ENCODE assay signal across 1 cellular context in the genomic region with DNA sequence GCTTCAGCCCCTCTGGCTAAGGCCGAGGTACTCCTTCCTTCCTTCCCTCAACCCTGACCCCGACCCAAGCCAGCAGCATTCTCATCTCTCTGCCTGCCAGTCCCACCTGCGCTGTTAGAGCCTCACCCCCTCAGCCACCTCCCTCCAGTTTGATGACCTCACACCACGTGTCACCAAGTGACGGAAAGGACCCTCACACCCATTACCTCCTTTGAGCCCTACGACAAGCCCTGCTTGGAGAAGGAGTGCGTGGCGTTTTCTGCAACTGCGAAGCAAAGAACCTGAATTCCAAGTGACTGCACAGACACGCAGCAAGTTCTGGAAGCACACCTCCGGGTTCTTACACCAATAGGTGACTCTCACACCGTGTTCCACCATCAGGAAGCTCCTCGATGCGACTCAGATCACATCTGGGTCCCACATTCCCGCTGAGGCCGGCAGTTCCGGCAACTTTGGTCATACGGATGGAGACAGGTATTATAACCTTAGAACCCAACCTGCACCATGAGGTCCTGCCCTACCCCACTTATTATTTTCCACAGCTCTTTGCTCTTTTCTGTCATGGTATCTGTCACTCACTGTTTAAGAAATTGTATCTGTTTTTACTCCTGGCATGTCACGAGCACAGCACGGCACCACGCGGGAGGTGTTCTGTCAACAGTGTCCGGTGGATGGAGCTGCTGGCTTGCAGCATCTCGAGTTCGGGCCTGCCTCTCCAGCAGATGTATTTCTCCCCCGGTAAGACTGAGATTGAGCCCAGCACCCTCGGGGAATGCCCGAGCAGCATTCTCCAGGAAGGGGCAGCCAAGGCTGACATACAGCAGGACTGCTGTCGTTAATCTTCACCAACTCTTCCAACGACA.
TF ChIP-seq lines count a peak whose summit lies in the region.

No MANE protein-coding gene starts in this region.

TF ChIP-seq in HEK293, 187 proteins besides CTCF, POLR2A, EP300 and RAD21 (continued from another document):
- TF ChIP-seq ZNF114 (tag by site-specific recombination; IDR thresholded peaks at IDR 0.05), result no peak
- no peak for TF ChIP-seq ZNF274 (IDR thresholded peaks at IDR 0.05; ENCODE audit: low read length)
- no peak for TF ChIP-seq ZNF274 (tag by site-specific recombination; IDR thresholded peaks at IDR 0.05; ENCODE audit: borderline replicate concordance)
- no peak for TF ChIP-seq EGR2 (tag by site-specific recombination; IDR thresholded peaks at IDR 0.05; ENCODE audit: low read depth)
- TF ChIP-seq ZNF239 (tag by site-specific recombination; IDR thresholded peaks at IDR 0.05), result no peak
- TF ChIP-seq ZNF473 (tag by site-specific recombination; IDR thresholded peaks at IDR 0.05), result no peak
- TF ChIP-seq ZNF707 (tag by site-specific recombination; IDR thresholded peaks at IDR 0.05), result no peak
